Comparison of ENCODE assay signal across 17 cellular contexts in the genomic region with DNA sequence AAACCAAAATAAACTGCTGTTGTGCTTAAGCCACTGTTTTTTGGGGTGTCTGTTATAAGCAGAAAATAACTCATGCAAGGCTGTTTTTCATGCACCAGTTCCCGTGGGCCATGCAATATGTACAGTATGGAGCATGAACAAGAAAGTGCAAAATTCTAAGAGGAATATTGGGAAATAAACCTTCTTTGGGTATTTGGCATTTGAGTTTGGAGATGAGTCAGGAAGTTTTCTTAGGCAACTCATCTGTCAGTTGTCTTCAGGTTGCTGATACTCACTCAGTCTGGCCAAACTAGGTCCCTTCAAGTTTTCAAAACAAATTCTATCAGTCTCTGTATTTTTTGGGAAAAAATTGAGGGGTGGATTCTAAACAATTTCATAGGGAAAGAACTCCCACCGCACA.
"Had no signal": no experiment of that assay in that cellular context is flagged by ENCODE, and none has a peak within 500 bp of the region (broad histone marks: within the 10 kb centered on the region; RNA-seq: fewer than 3 reads in every experiment).

No MANE protein-coding gene starts in this region.

- DNase-seq: activated CD4-positive, alpha-beta T cell treated with anti-CD3 and anti-CD28 coated beads, Interleukin-2, amount 50 U/mL, for 48 hours; activated CD4-positive, CD25-positive, alpha-beta regulatory T cell treated with anti-CD3 and anti-CD28 coated beads, Interleukin-2, amount 50 U/mL, for 72 hours; activated CD8-positive, alpha-beta memory T cell treated with anti-CD3 and anti-CD28 coated beads, Interleukin-2, amount 10 ng/mL, durations not matched to agents 7 days and 5 days; activated gamma-delta T cell; activated naive CD8-positive, alpha-beta T cell treated with anti-CD3 and anti-CD28 coated beads for 36 hours; activated T-cell treated with anti-CD3 and anti-CD28 coated beads, Interleukin-2, amount 50 U/mL, for 4 hours; aorta; naive thymus-derived CD4-positive, alpha-beta T cell; psoas muscle; stimulated activated CD4-positive, alpha-beta T cell treated with anti-CD3 and anti-CD28 coated beads, Interleukin-2, amount 100 ng/mL, for 24 hours; stimulated activated naive B cell treated with anti-CD40 and anti-IgM and Interleukin-4, amounts not matched to agents 10 μg/mL and 1 μg/mL and 100 μg/mL, for 72 hours; T-helper 9 cell had no signal

- H3K36me3 ChIP-seq: cardiac muscle cell, tibial nerve had no signal

- FAIRE-seq: colon, endothelial cell of umbilical vein had no signal

- ATAC-seq: activated CD8-positive, alpha-beta memory T cell treated with anti-CD3 and anti-CD28 coated beads, Interleukin-2, amount 10 ng/mL, durations not matched to agents 7 days and 5 days; activated T-cell treated with anti-CD3 and anti-CD28 coated beads, Interleukin-2, amount 50 U/mL, for 4 hours; naive thymus-derived CD4-positive, alpha-beta T cell; psoas muscle; sciatic nerve; stimulated activated naive B cell treated with anti-CD40 and anti-IgM and Interleukin-4, amounts not matched to agents 10 μg/mL and 1 μg/mL and 100 μg/mL, for 72 hours had no signal

- H3K27ac ChIP-seq: cardiac muscle cell, psoas muscle, tibial nerve had no signal

- H3K9me3 ChIP-seq: psoas muscle, tibial nerve had no signal

- H3K27me3 ChIP-seq: tibial nerve had no signal

- H3K4me3 ChIP-seq: cardiac muscle cell, psoas muscle, tibial nerve had no signal
